Comparison of ENCODE assay signal across 23 cellular contexts in the genomic region with DNA sequence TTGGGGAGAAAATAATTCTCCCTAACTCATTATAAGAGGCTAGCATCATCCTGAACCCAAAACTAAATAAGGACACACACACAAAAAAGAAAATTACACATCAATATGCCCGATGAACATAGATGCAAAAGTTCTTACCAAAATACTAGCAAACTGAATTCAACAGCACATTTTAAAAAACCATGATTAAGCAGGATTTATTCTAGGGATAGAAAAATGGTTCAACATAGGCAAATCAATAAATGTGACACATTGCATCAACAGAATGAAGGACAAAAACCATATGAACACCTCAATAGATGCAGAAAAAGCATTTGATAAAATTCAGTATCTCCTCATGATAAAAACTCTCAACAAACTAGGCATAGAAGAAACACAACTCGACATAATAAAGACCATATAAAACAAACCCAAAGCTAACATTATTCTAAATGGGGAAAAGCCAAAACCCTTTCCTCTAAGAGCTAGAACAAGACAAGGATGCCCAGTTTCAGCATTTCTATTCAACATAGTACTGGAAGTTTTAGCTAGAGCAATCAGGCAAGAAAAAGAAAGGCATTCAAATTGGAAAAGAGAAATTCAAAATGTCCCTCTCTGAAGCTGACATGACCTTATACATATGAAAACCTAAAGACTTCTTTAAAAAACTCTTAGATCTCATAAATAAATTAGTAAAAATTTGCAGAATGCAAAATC.
"Had no signal": no experiment of that assay in that cellular context is flagged by ENCODE, and none has a peak within 500 bp of the region (broad histone marks: within the 10 kb centered on the region; RNA-seq: fewer than 3 reads in every experiment).

No MANE protein-coding gene starts in this region.

- H3K4me3 ChIP-seq: heart right ventricle, pancreas, psoas muscle, right atrium auricular region, spleen, thoracic aorta, upper lobe of left lung had no signal

- DNase-seq: activated CD4-positive, alpha-beta T cell treated with anti-CD3 and anti-CD28 coated beads, Interleukin-2, amount 50 U/mL, for 1 hour; activated CD4-positive, CD25-positive, alpha-beta regulatory T cell treated with anti-CD3 and anti-CD28 coated beads, Interleukin-2, amount 50 U/mL, for 72 hours; activated CD8-positive, alpha-beta T cell treated with anti-CD3 and anti-CD28 coated beads, Interleukin-2, amount 10 ng/mL, durations not matched to agents 7 days and 5 days; activated T-cell treated with anti-CD3 and anti-CD28 coated beads, Interleukin-2, amount 50 U/mL, for 1 hour; aorta; heart right ventricle; islet precursor cell; left cardiac atrium; naive B cell; pancreas; psoas muscle; spleen; stimulated activated CD4-positive, alpha-beta T cell treated with anti-CD3 and anti-CD28 coated beads, Interleukin-4, amount 100 ng/mL, for 1 hour; stimulated activated naive CD4-positive, alpha-beta T cell treated with Interleukin-2 at 50 U/mL for 16 hours had no signal

- H3K27ac ChIP-seq: heart right ventricle, pancreas, psoas muscle, right atrium auricular region, spleen, thoracic aorta, upper lobe of left lung, VCaP had no signal

- H3K27ac Mint-ChIP-seq: activated CD8-positive, alpha-beta T cell treated with anti-CD3 and anti-CD28 coated beads, Interleukin-2, amount 10 ng/mL, durations not matched to agents 7 days and 5 days; activated naive CD4-positive, alpha-beta T cell treated with anti-CD3 and anti-CD28 coated beads, Interleukin-2, amount 50 U/mL, for 72 hours; activated T-helper 17 cell treated with anti-CD3 and anti-CD28 coated beads, Interleukin-2, amount 50 U/mL, for 72 hours; brain; memory B cell; T-helper 2 cell treated with Interferon-gamma antibody and Interleukin-4, amounts not matched to agents 5 μg/mL and 100 μg/mL, for 36 hours had no signal

- H3K27me3 Mint-ChIP-seq: brain, memory B cell, naive B cell had no signal

- H3K4me1 ChIP-seq: heart right ventricle, pancreas, psoas muscle, right atrium auricular region, spleen, upper lobe of left lung had no signal

- H3K4me1 Mint-ChIP-seq: activated T-helper 17 cell treated with anti-CD3 and anti-CD28 coated beads, Interleukin-2, amount 50 U/mL, for 72 hours; brain; memory B cell; naive B cell had no signal

- H3K36me3 ChIP-seq: heart right ventricle, pancreas, right atrium auricular region, spleen, thoracic aorta, upper lobe of left lung had no signal

- H3K27me3 ChIP-seq: heart right ventricle, right atrium auricular region, spleen, upper lobe of left lung had no signal

- H3K4me3 Mint-ChIP-seq: activated CD8-positive, alpha-beta T cell treated with anti-CD3 and anti-CD28 coated beads, Interleukin-2, amount 10 ng/mL, durations not matched to agents 7 days and 5 days; activated T-helper 17 cell treated with anti-CD3 and anti-CD28 coated beads, Interleukin-2, amount 50 U/mL, for 72 hours; brain; memory B cell; naive B cell; T-helper 2 cell treated with Interferon-gamma antibody and Interleukin-4, amounts not matched to agents 5 μg/mL and 100 μg/mL, for 36 hours had no signal

- ATAC-seq: activated CD8-positive, alpha-beta T cell treated with anti-CD3 and anti-CD28 coated beads, Interleukin-2, amount 10 ng/mL, durations not matched to agents 7 days and 5 days; activated naive CD4-positive, alpha-beta T cell treated with anti-CD3 and anti-CD28 coated beads, Interleukin-2, amount 50 U/mL, for 72 hours; activated T-helper 17 cell treated with anti-CD3 and anti-CD28 coated beads, Interleukin-2, amount 50 U/mL, for 72 hours; heart right ventricle; left cardiac atrium; pancreas; psoas muscle had no signal

- H3K36me3 Mint-ChIP-seq: brain, memory B cell, naive B cell had no signal

- H3K9me3 ChIP-seq: pancreas, psoas muscle, right atrium auricular region, thoracic aorta, upper lobe of left lung had no signal
